In the genomic region with DNA sequence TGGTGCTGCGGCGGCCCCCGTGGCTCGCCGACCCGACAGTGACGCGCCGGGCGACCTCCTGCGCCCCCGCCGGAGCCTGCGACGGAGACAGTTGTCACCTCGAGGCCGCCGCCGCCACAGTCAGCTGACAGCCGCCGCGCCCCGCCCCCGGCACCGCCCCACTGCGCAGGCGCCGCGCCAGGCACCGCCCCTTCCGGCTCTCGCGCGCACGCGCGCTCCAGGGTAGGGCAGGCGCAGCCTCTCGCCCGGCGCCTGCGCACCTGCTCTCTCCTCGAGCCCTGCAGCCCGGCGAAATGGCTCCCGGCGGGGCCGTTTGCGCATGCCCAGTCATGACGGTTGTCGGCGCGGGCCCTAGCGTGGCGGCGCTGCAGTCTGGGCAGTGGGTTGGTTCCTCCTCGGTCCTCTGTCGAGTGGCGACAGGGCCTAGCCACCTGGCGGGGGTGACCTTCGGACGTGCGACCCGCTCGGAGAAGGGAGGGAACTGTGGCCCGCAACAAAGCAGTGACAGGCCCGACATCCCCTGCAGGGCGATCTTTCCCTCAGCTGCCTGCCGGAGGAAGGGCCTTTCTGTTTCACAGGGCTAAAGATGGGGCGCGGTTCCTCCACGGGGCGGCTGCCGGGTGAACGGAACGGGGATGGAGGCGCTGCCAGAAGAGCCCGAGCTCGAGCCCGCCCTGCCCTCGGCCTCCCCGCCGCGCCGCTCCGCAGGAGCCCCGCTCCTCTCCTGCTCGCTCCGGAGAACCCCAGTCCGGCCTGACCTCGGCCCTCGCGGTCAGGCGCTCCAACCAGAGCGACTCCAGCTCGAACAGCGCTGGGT, we compare ENCODE assay signal across 1 cellular context.
A peak's percentile ranks its signal among the peaks of the same experiment; 100 is the strongest.
TF ChIP-seq lines count a peak whose summit lies in the region.

A gene (minus strand): TSS at position 135 of the 817 bp plus-strand sequence. CDS start 134 bp downstream, at position 1.

TF ChIP-seq in HepG2, 621 proteins besides CTCF, POLR2A, EP300 and RAD21 (continued from another document and continues in another):
- TF ChIP-seq, protein P1, sequence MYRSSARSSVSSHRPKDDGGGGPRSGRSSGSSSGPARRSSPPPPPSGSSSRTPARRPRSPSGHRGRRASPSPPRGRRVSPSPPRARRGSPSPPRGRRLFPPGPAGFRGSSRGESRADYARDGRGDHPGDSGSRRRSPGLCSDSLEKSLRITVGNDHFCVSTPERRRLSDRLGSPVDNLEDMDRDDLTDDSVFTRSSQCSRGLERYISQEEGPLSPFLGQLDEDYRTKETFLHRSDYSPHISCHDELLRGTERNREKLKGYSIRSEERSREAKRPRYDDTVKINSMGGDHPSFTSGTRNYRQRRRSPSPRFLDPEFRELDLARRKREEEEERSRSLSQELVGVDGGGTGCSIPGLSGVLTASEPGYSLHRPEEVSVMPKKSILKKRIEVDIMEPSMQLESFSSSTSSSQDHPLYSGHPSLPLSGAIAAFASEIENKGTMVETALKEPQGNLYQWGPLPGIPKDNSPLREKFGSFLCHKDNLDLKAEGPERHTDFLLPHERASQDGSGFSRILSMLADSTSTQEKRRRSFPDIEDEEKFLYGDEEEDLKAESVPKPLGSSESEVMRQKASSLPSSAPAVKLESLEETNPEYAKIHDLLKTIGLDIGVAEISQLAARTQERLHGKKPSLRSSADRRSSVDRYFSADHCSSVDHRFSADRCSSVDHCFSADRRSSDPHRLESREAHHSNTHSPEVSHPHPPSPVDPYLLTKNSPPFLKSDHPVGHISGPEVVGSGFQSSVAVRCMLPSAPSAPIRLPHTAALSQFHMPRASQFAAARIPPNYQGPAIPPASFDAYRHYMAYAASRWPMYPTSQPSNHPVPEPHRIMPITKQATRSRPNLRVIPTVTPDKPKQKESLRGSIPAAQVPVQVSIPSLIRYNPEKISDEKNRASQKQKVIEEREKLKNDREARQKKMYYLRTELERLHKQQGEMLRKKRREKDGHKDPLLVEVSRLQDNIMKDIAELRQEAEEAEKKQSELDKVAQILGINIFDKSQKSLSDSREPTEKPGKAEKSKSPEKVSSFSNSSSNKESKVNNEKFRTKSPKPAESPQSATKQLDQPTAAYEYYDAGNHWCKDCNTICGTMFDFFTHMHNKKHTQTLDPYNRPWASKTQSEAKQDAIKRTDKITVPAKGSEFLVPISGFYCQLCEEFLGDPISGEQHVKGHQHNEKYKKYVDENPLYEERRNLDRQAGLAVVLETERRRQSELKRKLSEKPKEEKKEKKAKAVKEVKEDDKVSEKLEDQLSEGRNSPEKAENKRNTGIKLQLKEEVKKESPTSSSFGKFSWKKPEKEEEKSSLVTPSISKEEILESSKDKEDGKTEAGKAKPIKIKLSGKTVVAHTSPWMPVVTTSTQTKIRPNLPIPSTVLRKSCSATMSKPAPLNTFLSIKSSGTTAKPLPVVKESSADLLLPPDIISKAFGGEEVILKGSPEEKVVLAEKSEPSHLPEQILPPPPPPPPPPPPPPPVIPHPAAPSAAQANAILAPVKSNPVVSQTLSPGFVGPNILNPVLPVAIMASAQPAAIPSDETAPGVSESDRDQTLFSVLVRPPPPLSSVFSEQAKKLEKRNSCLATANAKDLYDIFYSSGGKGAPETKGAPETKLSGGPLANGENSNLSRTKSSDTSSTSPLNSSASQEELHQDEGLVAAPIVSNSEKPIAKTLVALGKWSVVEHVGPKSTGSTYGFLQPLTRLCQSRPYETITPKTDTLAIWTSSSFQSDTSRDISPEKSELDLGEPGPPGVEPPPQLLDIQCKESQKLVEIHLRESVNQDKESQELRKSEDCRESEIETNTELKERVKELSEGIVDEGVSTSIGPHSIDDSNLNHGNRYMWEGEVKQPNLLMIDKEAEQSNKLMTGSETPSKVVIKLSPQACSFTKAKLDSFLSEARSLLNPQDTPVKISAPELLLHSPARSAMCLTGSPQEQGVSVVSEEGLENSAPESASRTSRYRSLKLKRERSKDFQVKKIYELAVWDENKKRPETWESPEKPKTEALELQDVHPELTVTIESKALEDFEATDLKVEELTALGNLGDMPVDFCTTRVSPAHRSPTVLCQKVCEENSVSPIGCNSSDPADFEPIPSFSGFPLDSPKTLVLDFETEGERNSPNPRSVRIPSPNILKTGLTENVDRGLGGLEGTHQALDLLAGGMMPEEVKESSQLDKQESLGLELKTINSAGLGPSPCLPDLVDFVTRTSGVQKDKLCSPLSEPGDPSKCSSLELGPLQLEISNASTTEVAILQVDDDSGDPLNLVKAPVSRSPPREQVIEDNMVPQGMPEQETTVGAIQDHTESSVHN (CRISPR knock-in tag; IDR thresholded peaks at IDR 0.05): peak; percentile 86; the same call in 1 of the 2 replicates
- TF ChIP-seq ERF (CRISPR knock-in tag; IDR thresholded peaks at IDR 0.05) (no peak), SATB2 (CRISPR knock-in tag; IDR thresholded peaks at IDR 0.05) (peak; percentile 89; the same call in 1 of the 2 replicates), RAD51 (IDR thresholded peaks at IDR 0.05; ENCODE audit: borderline replicate concordance) (no peak), CHCHD3 (CRISPR knock-in tag; IDR thresholded peaks at IDR 0.05) (peak; percentile 64; the same call in 1 of the 2 replicates), GPN1 (CRISPR knock-in tag; IDR thresholded peaks at IDR 0.05; ENCODE audit: borderline replicate concordance) (no peak), HHEX (CRISPR knock-in tag; IDR thresholded peaks at IDR 0.05) (no peak), ZNF605 (CRISPR knock-in tag; IDR thresholded peaks at IDR 0.05) (peak; percentile 61; the same call in 1 of the 2 replicates), ZSCAN21 (CRISPR knock-in tag; IDR thresholded peaks at IDR 0.05; ENCODE audit: borderline replicate concordance) (peak; percentile 69; the same call in 1 of the 2 replicates), TRIM24 (CRISPR knock-in tag; IDR thresholded peaks at IDR 0.05) (no peak), ARHGAP35 (CRISPR knock-in tag; IDR thresholded peaks at IDR 0.05; ENCODE audit: borderline replicate concordance) (peak; percentile 86), ZNF788 (CRISPR knock-in tag; IDR thresholded peaks at IDR 0.05; ENCODE audit: borderline replicate concordance) (peak; percentile 84; the same call in 1 of the 2 replicates), SAP130 (CRISPR knock-in tag; IDR thresholded peaks at IDR 0.05; ENCODE audit: low read depth) (peak; percentile 93), CAMTA2 (CRISPR knock-in tag; IDR thresholded peaks at IDR 0.05; ENCODE audit: borderline replicate concordance) (no peak), GABPA (IDR thresholded peaks at IDR 0.05; ENCODE audit: low read depth, low read length) (no peak), GABPA (CRISPR knock-in tag; IDR thresholded peaks at IDR 0.05; ENCODE audit: low read depth) (peak; percentile 7), KLF16 (CRISPR knock-in tag; IDR thresholded peaks at IDR 0.05) (peak in 1 of 2 experiments; percentile 61; a peak in 1 of 4 replicates), ZBTB38 (CRISPR knock-in tag; IDR thresholded peaks at IDR 0.05) (peak; percentile 96), MZF1 (CRISPR knock-in tag; IDR thresholded peaks at IDR 0.05; ENCODE audit: borderline replicate concordance) (0 out of 2 replicates have a peak, but pooled peaks have one; percentile 29), REXO4 (CRISPR knock-in tag; IDR thresholded peaks at IDR 0.05; ENCODE audit: borderline replicate concordance) (0 out of 2 replicates have a peak, but pooled peaks have one; percentile 42), ZNF850 (CRISPR knock-in tag; conservative IDR thresholded peaks at IDR 0.05) (no peak), MAFK (conservative IDR thresholded peaks at IDR 0.05 in 1 of 2, IDR thresholded peaks at IDR 0.05 in 1 of 2; ENCODE audit: low read length in 2 of 2) (no peak), ZNF766 (CRISPR knock-in tag; IDR thresholded peaks at IDR 0.05; ENCODE audit: borderline replicate concordance) (peak; percentile 85; the same call in 1 of the 2 replicates), TCF7 (IDR thresholded peaks at IDR 0.05; ENCODE audit: low read depth) (no peak), SMAD9 (CRISPR knock-in tag; IDR thresholded peaks at IDR 0.05) (peak; percentile 87; the same call in 1 of the 2 replicates), ISL2 (CRISPR knock-in tag; IDR thresholded peaks at IDR 0.05) (no peak), JUN (CRISPR knock-in tag; IDR thresholded peaks at IDR 0.05) (0 out of 2 replicates have a peak, but pooled peaks have one; percentile 69)
- TF ChIP-seq, protein P2, sequence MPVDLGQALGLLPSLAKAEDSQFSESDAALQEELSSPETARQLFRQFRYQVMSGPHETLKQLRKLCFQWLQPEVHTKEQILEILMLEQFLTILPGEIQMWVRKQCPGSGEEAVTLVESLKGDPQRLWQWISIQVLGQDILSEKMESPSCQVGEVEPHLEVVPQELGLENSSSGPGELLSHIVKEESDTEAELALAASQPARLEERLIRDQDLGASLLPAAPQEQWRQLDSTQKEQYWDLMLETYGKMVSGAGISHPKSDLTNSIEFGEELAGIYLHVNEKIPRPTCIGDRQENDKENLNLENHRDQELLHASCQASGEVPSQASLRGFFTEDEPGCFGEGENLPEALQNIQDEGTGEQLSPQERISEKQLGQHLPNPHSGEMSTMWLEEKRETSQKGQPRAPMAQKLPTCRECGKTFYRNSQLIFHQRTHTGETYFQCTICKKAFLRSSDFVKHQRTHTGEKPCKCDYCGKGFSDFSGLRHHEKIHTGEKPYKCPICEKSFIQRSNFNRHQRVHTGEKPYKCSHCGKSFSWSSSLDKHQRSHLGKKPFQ (CRISPR knock-in tag; IDR thresholded peaks at IDR 0.05; ENCODE audit: insufficient replicate concordance): no peak
- TF ChIP-seq, protein P3, sequence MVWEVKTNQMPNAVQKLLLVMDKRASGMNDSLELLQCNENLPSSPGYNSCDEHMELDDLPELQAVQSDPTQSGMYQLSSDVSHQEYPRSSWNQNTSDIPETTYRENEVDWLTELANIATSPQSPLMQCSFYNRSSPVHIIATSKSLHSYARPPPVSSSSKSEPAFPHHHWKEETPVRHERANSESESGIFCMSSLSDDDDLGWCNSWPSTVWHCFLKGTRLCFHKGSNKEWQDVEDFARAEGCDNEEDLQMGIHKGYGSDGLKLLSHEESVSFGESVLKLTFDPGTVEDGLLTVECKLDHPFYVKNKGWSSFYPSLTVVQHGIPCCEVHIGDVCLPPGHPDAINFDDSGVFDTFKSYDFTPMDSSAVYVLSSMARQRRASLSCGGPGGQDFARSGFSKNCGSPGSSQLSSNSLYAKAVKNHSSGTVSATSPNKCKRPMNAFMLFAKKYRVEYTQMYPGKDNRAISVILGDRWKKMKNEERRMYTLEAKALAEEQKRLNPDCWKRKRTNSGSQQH (CRISPR knock-in tag; IDR thresholded peaks at IDR 0.05; ENCODE audit: low read depth): no peak
- TF ChIP-seq, protein P4, sequence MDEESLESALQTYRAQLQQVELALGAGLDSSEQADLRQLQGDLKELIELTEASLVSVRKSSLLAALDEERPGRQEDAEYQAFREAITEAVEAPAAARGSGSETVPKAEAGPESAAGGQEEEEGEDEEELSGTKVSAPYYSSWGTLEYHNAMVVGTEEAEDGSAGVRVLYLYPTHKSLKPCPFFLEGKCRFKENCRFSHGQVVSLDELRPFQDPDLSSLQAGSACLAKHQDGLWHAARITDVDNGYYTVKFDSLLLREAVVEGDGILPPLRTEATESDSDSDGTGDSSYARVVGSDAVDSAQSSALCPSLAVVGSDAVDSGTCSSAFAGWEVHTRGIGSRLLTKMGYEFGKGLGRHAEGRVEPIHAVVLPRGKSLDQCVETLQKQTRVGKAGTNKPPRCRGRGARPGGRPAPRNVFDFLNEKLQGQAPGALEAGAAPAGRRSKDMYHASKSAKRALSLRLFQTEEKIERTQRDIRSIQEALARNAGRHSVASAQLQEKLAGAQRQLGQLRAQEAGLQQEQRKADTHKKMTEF (CRISPR knock-in tag; IDR thresholded peaks at IDR 0.05): peak; percentile 79; the same call in 1 of the 2 replicates
- TF ChIP-seq, protein P5, sequence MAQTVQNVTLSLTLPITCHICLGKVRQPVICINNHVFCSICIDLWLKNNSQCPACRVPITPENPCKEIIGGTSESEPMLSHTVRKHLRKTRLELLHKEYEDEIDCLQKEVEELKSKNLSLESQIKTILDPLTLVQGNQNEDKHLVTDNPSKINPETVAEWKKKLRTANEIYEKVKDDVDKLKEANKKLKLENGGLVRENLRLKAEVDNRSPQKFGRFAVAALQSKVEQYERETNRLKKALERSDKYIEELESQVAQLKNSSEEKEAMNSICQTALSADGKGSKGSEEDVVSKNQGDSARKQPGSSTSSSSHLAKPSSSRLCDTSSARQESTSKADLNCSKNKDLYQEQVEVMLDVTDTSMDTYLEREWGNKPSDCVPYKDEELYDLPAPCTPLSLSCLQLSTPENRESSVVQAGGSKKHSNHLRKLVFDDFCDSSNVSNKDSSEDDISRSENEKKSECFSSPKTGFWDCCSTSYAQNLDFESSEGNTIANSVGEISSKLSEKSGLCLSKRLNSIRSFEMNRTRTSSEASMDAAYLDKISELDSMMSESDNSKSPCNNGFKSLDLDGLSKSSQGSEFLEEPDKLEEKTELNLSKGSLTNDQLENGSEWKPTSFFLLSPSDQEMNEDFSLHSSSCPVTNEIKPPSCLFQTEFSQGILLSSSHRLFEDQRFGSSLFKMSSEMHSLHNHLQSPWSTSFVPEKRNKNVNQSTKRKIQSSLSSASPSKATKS (CRISPR knock-in tag; IDR thresholded peaks at IDR 0.05): no peak
